12 cellular contexts compared by ENCODE assay signal in the genomic region with DNA sequence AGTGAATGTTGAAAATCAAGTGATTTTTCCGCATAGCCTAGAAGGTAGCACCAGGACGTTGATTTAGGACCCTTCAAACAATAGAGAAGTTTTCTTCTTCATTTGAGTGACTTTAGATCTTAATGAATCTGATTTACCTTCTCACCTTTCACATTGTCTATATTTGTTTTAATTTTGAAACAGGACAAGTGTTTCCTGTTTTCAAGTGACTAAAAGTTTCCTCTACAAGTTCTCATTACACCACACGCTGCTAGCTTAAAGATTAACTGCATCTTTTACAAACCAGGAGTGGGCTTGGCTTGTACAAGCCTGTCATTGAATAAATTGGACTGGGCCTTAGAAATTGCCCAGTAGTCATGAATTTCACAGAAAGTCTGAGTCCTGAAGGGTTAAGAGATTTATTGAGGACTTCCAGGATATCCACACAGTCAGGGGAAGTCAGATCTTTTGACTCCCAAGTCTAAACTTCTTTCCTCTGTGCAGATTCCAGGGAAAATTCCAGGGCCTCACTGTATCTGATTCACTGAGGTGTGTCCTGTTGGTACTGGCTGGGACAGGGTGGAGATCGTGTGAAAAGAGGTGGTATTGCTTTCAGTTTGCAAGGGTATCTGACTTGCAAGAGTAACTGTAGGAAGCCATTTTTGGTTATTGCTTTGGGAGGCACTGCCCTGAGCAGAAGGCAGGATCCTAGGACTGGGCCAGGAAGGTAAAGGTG. TPM values are rescaled to one million over a fixed set of nuclear protein-coding genes. Genes with fewer than 3 reads are reported as not detected.
DNase-seq lines count a peak whose midpoint lies in the region; ATAC-seq and TF ChIP-seq lines count a peak whose summit lies in the region.
"Had no signal": no experiment of that assay in that cellular context is flagged by ENCODE, and none has a peak within 500 bp of the region (broad histone marks: within the 10 kb centered on the region; RNA-seq: fewer than 3 reads in every experiment).

No MANE protein-coding gene starts in this region.

- peaks cover 52% of the 10 kb centered on the region for H3K36me3 Mint-ChIP-seq in MCF 10A (ENCODE audit: insufficient read depth, unreplicated experiment)
- H3K36me3 Mint-ChIP-seq in activated CD4-positive, alpha-beta memory T cell treated with anti-CD3 and anti-CD28 coated beads for 36 hours = peaks cover 33% of the 10 kb centered on the region

- TF ChIP-seq EP300 in upper lobe of left lung (IDR thresholded peaks at IDR 0.05) = peak in 2 of 4 donors; percentile 65 to 85

- in situ Hi-C loops in G401 (cut with HindIII; ENCODE audit: low sequenced_read_pairs) = no loop called here

- TF ChIP-seq POLR2A in breast epithelium (IDR thresholded peaks at IDR 0.05) (no peak), upper lobe of left lung (IDR thresholded peaks at IDR 0.05) (no peak)

- H3K9me3 ChIP-seq in breast epithelium = no peaks in the 10 kb centered on the region
- H3K9me3 ChIP-seq in upper lobe of left lung = no peaks in the 10 kb centered on the region

- ATAC-seq in HG02973 (IDR thresholded peaks at IDR 0.05; ENCODE audit: unreplicated experiment) (peak; percentile 44), upper lobe of left lung (ENCODE audit: low FRiP score in 2 of 2) (peak in 1 of 2 donors; percentile 55)

- WGBS in upper lobe of left lung, 2 donors = 29 to 55% methylated on average over 4 of the region's 4 CpGs

- TSS peak; percentile 71 for BruUV-seq in MCF 10A (replicated peaks; lab: Mats Ljungman, UMichigan)

- intact Hi-C loops in MCF 10A (cut with micrococcal nuclease) = loop anchor here (5.0 kb wide), 1 partner anchor 130 kb away; no protein-coding TSS in a partner anchor
- intact Hi-C loops in breast epithelium (cut with DNase I; ENCODE audit: low total_unique reads) = no loop called here
- intact Hi-C loops in activated CD4-positive, alpha-beta memory T cell treated with anti-CD3 and anti-CD28 coated beads for 36 hours (cut with micrococcal nuclease) = loop anchor here (2.0 to 10.0 kb wide), 3 partner anchors 229 to 853 kb away; a partner anchor contains a TSS

- DNase-seq in MCF 10A (ENCODE audit: unreplicated experiment) (peak; percentile 71), breast epithelium (ENCODE audit: low spot score in 2 of 2) (no peak), upper lobe of left lung (peak in 1 of 2 donors; percentile 28), dedifferentiated amniotic fluid mesenchymal stem cell (ENCODE audit: extremely low spot score) (no peak), G401 (ENCODE audit: low spot score) (no peak), DMS153 (lab: John Stamatoyannopoulos, UW) (no peak)
- peak; percentile 12 for DNase-seq in activated CD4-positive, alpha-beta memory T cell treated with anti-CD3 and anti-CD28 coated beads for 36 hours
- DNase-seq: stimulated activated CD4-positive, alpha-beta T cell treated with anti-CD3 and anti-CD28 coated beads, Interleukin-4, amount 100 ng/mL, for 1 hour had no signal

- H3K4me3 ChIP-seq in breast epithelium (no peak overlapping the region), upper lobe of left lung (peak overlapping the region in 1 of 4 donors; percentile 64)
- H3K4me3 ChIP-seq: SK-N-MC had no signal

- no peak overlapping the region for H3K27ac ChIP-seq in breast epithelium
- H3K27ac ChIP-seq in upper lobe of left lung = peak overlapping the region in 3 of 4 donors; percentile 12 to 62 (median 54)
- H3K27ac ChIP-seq: C4-2B, SK-N-MC had no signal

- H3K4me1 Mint-ChIP-seq in MCF 10A (ENCODE audit: insufficient read depth, unreplicated experiment) = peaks cover 44% of the 10 kb centered on the region
- peaks cover 75% of the 10 kb centered on the region for H3K4me1 Mint-ChIP-seq in activated CD4-positive, alpha-beta memory T cell treated with anti-CD3 and anti-CD28 coated beads for 36 hours (ENCODE audit: low read depth)

- POLR2A ChIA-PET in MCF 10A (lab: Yijun Ruan, JAX) = interaction anchor here (0.7 to 6.0 kb wide), 8 partner anchors 11 to 184 kb away, joined by 3 to 61 read pairs (median 4); no protein-coding TSS in a partner anchor
- POLR2A ChIA-PET in activated CD4-positive, alpha-beta memory T cell treated with anti-CD3 and anti-CD28 coated beads for 36 hours (lab: Charles Lee) = no interaction called here

- peak overlapping the region; percentile 85 for H3K27ac Mint-ChIP-seq in MCF 10A (ENCODE audit: low read depth, unreplicated experiment)
- H3K27ac Mint-ChIP-seq in activated CD4-positive, alpha-beta memory T cell treated with anti-CD3 and anti-CD28 coated beads for 36 hours = peak overlapping the region; percentile 79

- H3K27me3 ChIP-seq in breast epithelium (peaks cover 0 to 26% of the 10 kb centered on the region in 2 donors), upper lobe of left lung (peaks cover 0 to 13% (median 7%) of the 10 kb centered on the region in 4 donors)

- CTCF ChIA-PET in MCF 10A (lab: Yijun Ruan, JAX) = interaction anchor here (0.8 to 1.0 kb wide), 2 partner anchors 28 to 322 kb away, joined by 3 to 5 read pairs; no protein-coding TSS in a partner anchor
- CTCF ChIA-PET in activated CD4-positive, alpha-beta memory T cell treated with anti-CD3 and anti-CD28 coated beads for 36 hours (lab: Charles Lee) = interaction anchor here (1.6 kb wide), 1 partner anchor 110 kb away, joined by 7 read pairs; no protein-coding TSS in a partner anchor

- peaks cover 7% of the 10 kb centered on the region for H3K9me3 Mint-ChIP-seq in MCF 10A (ENCODE audit: unreplicated experiment)
- peaks cover 8% of the 10 kb centered on the region for H3K9me3 Mint-ChIP-seq in activated CD4-positive, alpha-beta memory T cell treated with anti-CD3 and anti-CD28 coated beads for 36 hours

- H3K4me3 Mint-ChIP-seq in MCF 10A (ENCODE audit: unreplicated experiment) = peak overlapping the region; percentile 82
- H3K4me3 Mint-ChIP-seq in activated CD4-positive, alpha-beta memory T cell treated with anti-CD3 and anti-CD28 coated beads for 36 hours = peak overlapping the region; percentile 62

- H3K4me1 ChIP-seq in breast epithelium = no peaks in the 10 kb centered on the region
- H3K4me1 ChIP-seq in upper lobe of left lung = peaks cover 3 to 30% (median 12%) of the 10 kb centered on the region in 4 donors

- H3K36me3 ChIP-seq in breast epithelium (no peaks in the 10 kb centered on the region), upper lobe of left lung (no peaks in the 10 kb centered on the region)

- no peaks in the 10 kb centered on the region for H3K27me3 Mint-ChIP-seq in MCF 10A (ENCODE audit: insufficient read depth, unreplicated experiment)
- peaks cover 5% of the 10 kb centered on the region for H3K27me3 Mint-ChIP-seq in activated CD4-positive, alpha-beta memory T cell treated with anti-CD3 and anti-CD28 coated beads for 36 hours

- TF ChIP-seq CTCF in MCF 10A (IDR thresholded peaks at IDR 0.05; ENCODE audit: unreplicated experiment) (no peak), breast epithelium (IDR thresholded peaks at IDR 0.05) (no peak), upper lobe of left lung (IDR thresholded peaks at IDR 0.05) (no peak)

RNA-seq across cellular contexts. Expression of a gene that starts 3.4 kb away (rescaled TPM):
- total RNA-seq in MCF 10A (2022) (33.3 and 47.4 TPM in 2 replicates), breast epithelium (1 to 10 TPM in 2 of 3 donors, under 1 TPM in 1; 0.32 to 8.8 (median 1.3) TPM), upper lobe of left lung (10 to 100 TPM in 5 of 6 donors, 1 to 10 TPM in 1; 5.2 to 85.9 (median 21.8) TPM)
- 10 to 100 TPM; 20.3 to 20.8 TPM for total RNA-seq in activated CD4-positive, alpha-beta memory T cell treated with anti-CD3 and anti-CD28 coated beads for 36 hours
- not detected in 2 replicates for total RNA-seq in G401 (2014; rRNA removed; shearing (Covaris generic))
- total RNA-seq: fibroblast of lung had no signal

Comparison
In these comparisons a context has a peak if more than half of its experiments do, and no peak if none do; other contexts are left out.
1. DNase-seq: peak in MCF 10A (single experiment) and activated CD4-positive, alpha-beta memory T cell treated with anti-CD3 and anti-CD28 coated beads for 36 hours (single experiment); none in breast epithelium (0 of 2), dedifferentiated amniotic fluid mesenchymal stem cell (single experiment), G401 (single experiment) and DMS153 (single experiment).
2. H3K27ac ChIP-seq: peak in upper lobe of left lung (3 of 4); none in breast epithelium (0 of 2).